In genomic region chr11:64568584-64569140, GRCh38 we compare ENCODE assay signal across 26 cellular contexts. TPM values are rescaled to one million over a fixed set of nuclear protein-coding genes. Genes with fewer than 3 reads are reported as not detected.
DNase-seq lines count a peak whose midpoint lies in the region; ATAC-seq and TF ChIP-seq lines count a peak whose summit lies in the region.
"Had no signal": no experiment of that assay in that cellular context is flagged by ENCODE, and none has a peak within 500 bp of the region (broad histone marks: within the 10 kb centered on the region; RNA-seq: fewer than 3 reads in every experiment).

No MANE protein-coding gene starts in this region.

- H2AFZ ChIP-seq in neuronal stem cell (ENCODE audit: low read length): no peak overlapping the region
- H2AFZ ChIP-seq: PC-9 had no signal

- H2BK15ac ChIP-seq in neuronal stem cell (ENCODE audit: low read length): peak overlapping the region; percentile 95

- H4K91ac ChIP-seq in neuronal stem cell (ENCODE audit: low read depth, low read length, poor library complexity): no peak overlapping the region

- DNase-seq in CD14-positive monocyte (ENCODE audit: low spot score): peak; percentile 10
- DNase-seq in NT2/D1 (ENCODE audit: low read depth, low spot score): no peak
- peak; percentile 43 for DNase-seq in endodermal cell
- DNase-seq in neuronal stem cell (ENCODE audit: low spot score): no peak
- DNase-seq in AG08395 (ENCODE audit: low spot score): no peak
- DNase-seq in AML-193 (lab: John Stamatoyannopoulos, UW): no peak
- DNase-seq in NK-92 treated with Interleukin-12 subunit alpha and Interleukin-12 subunit beta, amount 100 ng/mL, for 24 hours (lab: John Stamatoyannopoulos, UW): no peak
- DNase-seq: 8988T; ACHN; CD4-positive, alpha-beta memory T cell; COR-L47; GDM1; IMR-90; KG1; MM.1S; NCI-H2029; NCI-H446; NCI-H774; PC-9; SHP77 had no signal

- H3K4me3 ChIP-seq in NT2/D1 (ENCODE audit: insufficient read length, low read depth) (no peak overlapping the region), endodermal cell (ENCODE audit: low read length) (no peak overlapping the region), neuronal stem cell (ENCODE audit: low read length in 2 of 2) (no peak overlapping the region)
- H3K4me3 ChIP-seq: BLaER1, GM12878, PC-9 had no signal

- H2BK5ac ChIP-seq in neuronal stem cell (ENCODE audit: low read length): peak overlapping the region; percentile 43

- 95 to 97% methylated on average over 5 to 8 of the region's 8 CpGs for WGBS in endodermal cell (ENCODE audit: insufficient coverage in 1 of 2, insufficient read length in 1 of 2), 2 experiments
- no CpG with 5 or more reads among the region's 8 CpGs for WGBS in neuronal stem cell (ENCODE audit: extremely low coverage in 2 of 2, insufficient read length in 2 of 2, insufficient replicate concordance in 1 of 2), 2 donors

- H2BK120ac ChIP-seq in neuronal stem cell (ENCODE audit: low read depth, low read length): peak overlapping the region; percentile 33

- H3K23ac ChIP-seq in neuronal stem cell (ENCODE audit: low read depth, low read length, poor library complexity): no peak overlapping the region

- H3K4ac ChIP-seq in neuronal stem cell (ENCODE audit: low read length): no peak overlapping the region

- H3K9me3 ChIP-seq in NT2/D1 (ENCODE audit: insufficient read depth, low read length): no peaks in the 10 kb centered on the region
- H3K9me3 ChIP-seq in endodermal cell (ENCODE audit: control insufficient read depth, low read length): no peaks in the 10 kb centered on the region
- no peaks in the 10 kb centered on the region for H3K9me3 ChIP-seq in neuronal stem cell (replicated peaks in 1 of 2; ENCODE audit: control insufficient read depth in 2 of 2, insufficient read depth in 1 of 2, low read depth in 1 of 2, low read length in 2 of 2)
- H3K9me3 ChIP-seq: BLaER1 had no signal

- H2AK5ac ChIP-seq in neuronal stem cell (ENCODE audit: low read depth, low read length): peak overlapping the region; percentile 99

- H3K27me3 ChIP-seq in NT2/D1 (ENCODE audit: insufficient read depth, insufficient read length) (no peaks in the 10 kb centered on the region), endodermal cell (ENCODE audit: control insufficient read depth, insufficient read depth, low read length, poor library complexity, severe bottlenecking) (no peaks in the 10 kb centered on the region), neuronal stem cell (ENCODE audit: control insufficient read depth in 3 of 3, insufficient read depth in 3 of 3, low read depth in 1 of 3, low read length in 3 of 3) (peaks cover 0 to 22% (median 0%) of the 10 kb centered on the region in 3 experiments)
- H3K27me3 ChIP-seq: BLaER1 had no signal

- H3K4me1 ChIP-seq in NT2/D1 (ENCODE audit: insufficient read depth, insufficient read length) (peaks cover 38% of the 10 kb centered on the region), endodermal cell (ENCODE audit: control insufficient read depth, insufficient read depth, low read length) (no peaks in the 10 kb centered on the region), neuronal stem cell (ENCODE audit: control insufficient read depth in 2 of 2, insufficient read depth in 1 of 2, low read depth in 1 of 2, low read length in 2 of 2) (peaks cover 15 to 28% of the 10 kb centered on the region in 2 donors)

- H3K4me1 Mint-ChIP-seq in CD14-positive monocyte (peaks cover 7% of the 10 kb centered on the region), endodermal cell (peaks cover 14% of the 10 kb centered on the region)

- intact Hi-C loops in CD14-positive monocyte (cut with micrococcal nuclease): no loop called here

- H3K36me3 Mint-ChIP-seq in CD14-positive monocyte (no peaks in the 10 kb centered on the region), endodermal cell (ENCODE audit: low read depth) (no peaks in the 10 kb centered on the region)
- H3K36me3 Mint-ChIP-seq: CD4-positive, alpha-beta memory T cell had no signal

- H3K4me2 ChIP-seq in neuronal stem cell (ENCODE audit: insufficient read depth, low read length, poor library complexity, severe bottlenecking): no peak overlapping the region
- H3K4me2 ChIP-seq: BLaER1, PC-9 had no signal

- H4K8ac ChIP-seq in neuronal stem cell (ENCODE audit: low read depth, low read length): no peak overlapping the region

- H3K14ac ChIP-seq in neuronal stem cell (ENCODE audit: low read length): no peak overlapping the region

- no peak for ATAC-seq in HG03457 (IDR thresholded peaks at IDR 0.05; ENCODE audit: unreplicated experiment)
- ATAC-seq: GM12878 had no signal

- H3K9ac ChIP-seq in NT2/D1 (ENCODE audit: insufficient read length, low read depth) (peak overlapping the region; percentile 46), endodermal cell (ENCODE audit: extremely low read depth, low read length, poor library complexity, severe bottlenecking) (no peak overlapping the region), neuronal stem cell (ENCODE audit: low read depth, low read length, poor library complexity) (no peak overlapping the region)
- H3K9ac ChIP-seq: BLaER1 had no signal

- H3K36me3 ChIP-seq in NT2/D1 (ENCODE audit: insufficient read depth, insufficient read length, low read length) (no peaks in the 10 kb centered on the region), endodermal cell (ENCODE audit: control insufficient read depth, insufficient read depth, low read length) (no peaks in the 10 kb centered on the region), neuronal stem cell (replicated peaks in 1 of 2; ENCODE audit: control insufficient read depth in 2 of 2, insufficient read depth in 2 of 2, low read length in 2 of 2) (no peaks in the 10 kb centered on the region)
- H3K36me3 ChIP-seq: BLaER1 had no signal

- H3K4me3 Mint-ChIP-seq in CD14-positive monocyte (no peak overlapping the region), endodermal cell (no peak overlapping the region)
- H3K4me3 Mint-ChIP-seq: CD4-positive, alpha-beta memory T cell; H9 had no signal

- H3K18ac ChIP-seq in neuronal stem cell (ENCODE audit: low read length): peak overlapping the region; percentile 92

- H3K27ac Mint-ChIP-seq in CD14-positive monocyte (no peak overlapping the region), endodermal cell (no peak overlapping the region)
- H3K27ac Mint-ChIP-seq: CD4-positive, alpha-beta memory T cell; H9 had no signal

- H3K27ac ChIP-seq in endodermal cell (ENCODE audit: low read depth, low read length) (no peak overlapping the region), neuronal stem cell (replicated peaks; ENCODE audit: low read length) (no peak overlapping the region)
- H3K27ac ChIP-seq: PC-9 had no signal

- no peaks in the 10 kb centered on the region for H3K79me1 ChIP-seq in neuronal stem cell (ENCODE audit: low read depth, low read length)

- H3K9me3 Mint-ChIP-seq in CD14-positive monocyte: peaks cover 0 to 2% (median 0%) of the 10 kb centered on the region in 7 donors
- no peaks in the 10 kb centered on the region for H3K9me3 Mint-ChIP-seq in endodermal cell
- H3K9me3 Mint-ChIP-seq: CD4-positive, alpha-beta memory T cell; H9 had no signal

- H3K27me3 Mint-ChIP-seq in CD14-positive monocyte (ENCODE audit: low read depth in 3 of 3) (no peaks in the 10 kb centered on the region), endodermal cell (ENCODE audit: insufficient read depth) (peaks cover 1% of the 10 kb centered on the region)

- TF ChIP-seq CTCF in CD14-positive monocyte (IDR thresholded peaks at IDR 0.05) (no peak), endodermal cell (conservative IDR thresholded peaks at IDR 0.05) (no peak)

- peak overlapping the region; percentile 88 for H2BK12ac ChIP-seq in neuronal stem cell (ENCODE audit: low read length)

RNA-seq across cellular contexts. Expression of gene SLC22A11, which starts 12.9 kb away (rescaled TPM):
- not detected for polyA plus RNA-seq in CD14-positive monocyte
- not detected for total RNA-seq in endodermal cell
- not detected for polyA plus RNA-seq in endodermal cell (2013, experiment 1 of 2)
- not detected for polyA plus RNA-seq in endodermal cell (2013, experiment 2 of 2)
- 0.04 TPM for polyA plus RNA-seq in neuronal stem cell (2013, experiment 1 of 2)
- not detected for polyA plus RNA-seq in neuronal stem cell (2013, experiment 2 of 2)
- total RNA-seq: CD4-positive, alpha-beta memory T cell; GM12878; H9; IMR-90; RPMI7951; SK-MEL-5 had no signal
- polyA plus RNA-seq: CD4-positive, alpha-beta memory T cell; IMR-90 had no signal

RNA-seq across cellular contexts. Expression of gene SLC22A12, which starts 22.4 kb away (rescaled TPM):
- not detected for polyA plus RNA-seq in CD14-positive monocyte
- total RNA-seq in endodermal cell: not detected
- not detected for polyA plus RNA-seq in endodermal cell (2013, experiment 1 of 2)
- polyA plus RNA-seq in endodermal cell (2013, experiment 2 of 2): not detected
- not detected for polyA plus RNA-seq in neuronal stem cell (2013, experiment 1 of 2)
- polyA plus RNA-seq in neuronal stem cell (2013, experiment 2 of 2): not detected
- total RNA-seq: CD4-positive, alpha-beta memory T cell; GM12878; H9; IMR-90; PC-9; RPMI7951; SK-MEL-5 had no signal
- polyA plus RNA-seq: CD4-positive, alpha-beta memory T cell; GM12878; IMR-90 had no signal

Comparison
In these comparisons a context has a peak if more than half of its experiments do, and no peak if none do; other contexts are left out.
1. DNase-seq: peak in CD14-positive monocyte (single experiment) and endodermal cell (single experiment); none in NT2/D1 (single experiment), neuronal stem cell (single experiment), AG08395 (single experiment), AML-193 (0 of 2) and NK-92 treated with Interleukin-12 subunit alpha and Interleukin-12 subunit beta, amount 100 ng/mL, for 24 hours (single experiment).